In the genomic region with DNA sequence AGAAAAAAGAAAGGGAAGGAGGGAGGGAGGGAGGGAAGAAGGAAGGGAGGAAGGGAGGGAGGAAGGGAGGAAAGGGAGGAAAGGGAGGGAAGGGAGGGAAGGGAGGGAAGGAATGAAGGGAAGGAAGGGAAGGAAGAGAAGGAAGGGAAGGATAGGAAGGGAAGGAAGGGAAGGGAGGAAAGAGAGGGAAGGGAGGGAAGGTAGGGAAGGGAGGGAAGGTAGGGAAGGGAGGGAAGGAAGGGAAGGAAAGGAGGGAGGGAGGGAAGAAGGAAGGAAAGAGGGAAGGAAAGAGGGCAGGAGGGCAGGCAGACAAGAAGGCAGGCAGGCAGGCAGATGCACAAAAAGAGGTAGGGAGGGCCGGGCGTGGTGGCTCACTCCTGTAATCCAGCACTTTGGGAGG, we compare ENCODE assay signal across 20 cellular contexts.
DNase-seq lines count a peak whose midpoint lies in the region; ATAC-seq, FAIRE-seq and TF ChIP-seq lines count a peak whose summit lies in the region.
"Had no signal": no experiment of that assay in that cellular context is flagged by ENCODE, and none has a peak within 500 bp of the region (broad histone marks: within the 10 kb centered on the region; RNA-seq: fewer than 3 reads in every experiment).

No MANE protein-coding gene starts in this region.

- BruUV-seq in MCF 10A (replicated peaks; lab: Mats Ljungman, UMichigan), result no TSS peak
- no TSS peak for BruUV-seq in mammary epithelial cell (replicated peaks; lab: Mats Ljungman, UMichigan)

- H3K27me3 Mint-ChIP-seq in MCF 10A (ENCODE audit: insufficient read depth, unreplicated experiment), result no peaks in the 10 kb centered on the region

- peaks cover 33% of the 10 kb centered on the region for H3K4me1 ChIP-seq in mammary epithelial cell (ENCODE audit: insufficient read depth, low read length)
- H3K4me1 ChIP-seq in esophagus squamous epithelium, result peaks cover 0 to 61% (median 32%) of the 10 kb centered on the region in 3 donors
- peaks cover 55% of the 10 kb centered on the region for H3K4me1 ChIP-seq in suprapubic skin
- peaks cover 50% of the 10 kb centered on the region for H3K4me1 ChIP-seq in vagina
- peaks cover 22% of the 10 kb centered on the region for H3K4me1 ChIP-seq in SJCRH30
- H3K4me1 ChIP-seq in kidney (ENCODE audit: control insufficient read depth in 1 of 2, insufficient read depth in 1 of 2, low read depth in 1 of 2, low read length in 2 of 2), result peaks cover 7 to 18% of the 10 kb centered on the region in 2 donors

- H4K20me1 ChIP-seq in mammary epithelial cell (ENCODE audit: insufficient read depth, low read length), result no peaks in the 10 kb centered on the region

- TF ChIP-seq EP300 in suprapubic skin (IDR thresholded peaks at IDR 0.05), result no peak

- in situ Hi-C loops in mammary epithelial cell (cut with MboI; ENCODE audit: low sequenced_read_pairs in 2 of 2), result no loop called here

- H3K4me3 Mint-ChIP-seq in MCF 10A (ENCODE audit: unreplicated experiment), result no peak overlapping the region
- H3K4me3 Mint-ChIP-seq: CD14-positive monocyte had no signal

- dilution Hi-C loops in mammary epithelial cell (cut with HindIII; ENCODE audit: low sequenced_read_pairs), result no loop called here

- WGBS in mammary epithelial cell (ENCODE audit: low coverage, missing lambda C conversion rate), result no CpG with 5 or more reads among the region's 2 CpGs
- WGBS in esophagus squamous epithelium, 2 donors, result 93 to 95% methylated on average over 2 of the region's 2 CpGs
- WGBS in suprapubic skin, result 90% methylated on average over 2 of the region's 2 CpGs

- H3K4me1 Mint-ChIP-seq in MCF 10A (ENCODE audit: insufficient read depth, unreplicated experiment), result peaks cover 43% of the 10 kb centered on the region

- H3K27ac Mint-ChIP-seq in MCF 10A (ENCODE audit: low read depth, unreplicated experiment), result peak overlapping the region; percentile 71

- intact Hi-C loops in MCF 10A (cut with micrococcal nuclease) (no loop called here), mammary epithelial cell (cut with micrococcal nuclease) (no loop called here), esophagus squamous epithelium (cut with DNase I) (no loop called here), vagina (cut with DNase I) (no loop called here), Right ventricle myocardium superior (cut with DNase I) (no loop called here), kidney (cut with DNase I) (no loop called here)

- H3K9me3 Mint-ChIP-seq in MCF 10A (ENCODE audit: unreplicated experiment), result no peaks in the 10 kb centered on the region

- H3K9me3 ChIP-seq in mammary epithelial cell (replicated peaks; ENCODE audit: insufficient read depth, low read length) (no peaks in the 10 kb centered on the region), esophagus squamous epithelium (no peaks in the 10 kb centered on the region), suprapubic skin (no peaks in the 10 kb centered on the region), vagina (no peaks in the 10 kb centered on the region), SJCRH30 (replicated peaks) (no peaks in the 10 kb centered on the region), kidney (ENCODE audit: control insufficient read depth in 1 of 2, low read length in 2 of 2) (peaks cover 0 to 6% of the 10 kb centered on the region in 2 donors)

- TF ChIP-seq POLR2A in esophagus squamous epithelium (IDR thresholded peaks at IDR 0.05), result no peak
- TF ChIP-seq POLR2A in suprapubic skin (IDR thresholded peaks at IDR 0.05), result no peak
- TF ChIP-seq POLR2A in vagina (IDR thresholded peaks at IDR 0.05), result no peak

- CTCF ChIA-PET in MCF 10A (lab: Yijun Ruan, JAX), result interaction anchor here (0.6 to 2.0 kb wide), 3 partner anchors 26 to 547 kb away, joined by 3 to 6 read pairs (median 5); no protein-coding TSS in a partner anchor
- CTCF ChIA-PET in mammary epithelial cell (lab: Charles Lee; ENCODE audit: low non-redundant PET), result no interaction called here

- H3K4me3 ChIP-seq in mammary epithelial cell (replicated peaks in 1 of 3; ENCODE audit: insufficient read depth in 1 of 3, low read depth in 2 of 3, low read length in 3 of 3) (no peak overlapping the region), esophagus squamous epithelium (no peak overlapping the region), suprapubic skin (no peak overlapping the region), vagina (no peak overlapping the region), SJCRH30 (no peak overlapping the region), kidney (ENCODE audit: low read length in 2 of 2) (no peak overlapping the region)

- POLR2A ChIA-PET in MCF 10A (lab: Yijun Ruan, JAX), result interaction anchor here (3.8 to 9.8 kb wide), 2 partner anchors 12 to 18 kb away, joined by 16 to 141 read pairs; no protein-coding TSS in a partner anchor

- DNase-seq in MCF 10A (ENCODE audit: unreplicated experiment) (no peak), mammary epithelial cell (no peak), esophagus squamous epithelium (lab: John Stamatoyannopoulos, UW) (no peak), suprapubic skin (ENCODE audit: low spot score in 2 of 2) (no peak), vagina (ENCODE audit: extremely low spot score in 2 of 2) (no peak), SJCRH30 (no peak), Right ventricle myocardium superior (no peak), kidney (no peak)
- DNase-seq: DMS79 treated with DMSO at 0.1 percent for 48 hours, HCEC 1CT, KG1, MV-4-11, NCI-H1417, NCI-H187, NCI-H2107, NCI-H510A treated with DMSO at 0.1 percent for 48 hours, OCI-M1, SHP77 had no signal

- no peak overlapping the region for H3K27ac ChIP-seq in mammary epithelial cell (ENCODE audit: insufficient read depth, low read depth, low read length)
- peak overlapping the region; percentile 69 to 86 (median 78) for H3K27ac ChIP-seq in esophagus squamous epithelium
- H3K27ac ChIP-seq in suprapubic skin, result peak overlapping the region; percentile 13
- H3K27ac ChIP-seq in vagina, result peak overlapping the region; percentile 82
- no peak overlapping the region for H3K27ac ChIP-seq in SJCRH30
- H3K27ac ChIP-seq in kidney (ENCODE audit: low read depth in 2 of 2, low read length in 2 of 2), result no peak overlapping the region
- H3K27ac ChIP-seq: 22Rv1 had no signal

- TF ChIP-seq CTCF in MCF 10A (IDR thresholded peaks at IDR 0.05; ENCODE audit: unreplicated experiment) (no peak), mammary epithelial cell (conservative IDR thresholded peaks at IDR 0.05 in 1 of 2, IDR thresholded peaks at IDR 0.05 in 1 of 2; ENCODE audit: extremely low read depth in 1 of 2, insufficient read depth in 1 of 2, low read depth in 1 of 2, low read length in 2 of 2) (no peak), esophagus squamous epithelium (IDR thresholded peaks at IDR 0.05) (no peak), suprapubic skin (IDR thresholded peaks at IDR 0.05) (no peak), vagina (IDR thresholded peaks at IDR 0.05) (no peak), kidney (IDR thresholded peaks at IDR 0.05; ENCODE audit: borderline replicate concordance, extremely low read depth, insufficient read depth) (no peak)

- no peaks in the 10 kb centered on the region for H3K27me3 ChIP-seq in mammary epithelial cell (ENCODE audit: insufficient read depth, low read length)
- H3K27me3 ChIP-seq in esophagus squamous epithelium, result no peaks in the 10 kb centered on the region
- no peaks in the 10 kb centered on the region for H3K27me3 ChIP-seq in suprapubic skin
- H3K27me3 ChIP-seq in vagina, result no peaks in the 10 kb centered on the region
- H3K27me3 ChIP-seq in SJCRH30, result no peaks in the 10 kb centered on the region

- H3K9ac ChIP-seq in mammary epithelial cell (ENCODE audit: insufficient read depth, low read length), result no peak overlapping the region
- no peak overlapping the region for H3K9ac ChIP-seq in kidney (ENCODE audit: low read length in 2 of 2)

- ATAC-seq in Right ventricle myocardium superior (ENCODE audit: poor library complexity), result no peak

- no peak overlapping the region for H2AFZ ChIP-seq in mammary epithelial cell (ENCODE audit: low read depth, low read length)

- H3K79me2 ChIP-seq in mammary epithelial cell (ENCODE audit: insufficient read depth, low read length), result no peaks in the 10 kb centered on the region

- no peak for FAIRE-seq in kidney (lab: Jason Lieb, UNC)

- peaks cover 7% of the 10 kb centered on the region for H3K36me3 Mint-ChIP-seq in MCF 10A (ENCODE audit: insufficient read depth, unreplicated experiment)

- no peak overlapping the region for H3K4me2 ChIP-seq in mammary epithelial cell (ENCODE audit: insufficient read depth, low read depth, low read length)

- no peaks in the 10 kb centered on the region for H3K36me3 ChIP-seq in mammary epithelial cell (ENCODE audit: insufficient read depth, low read length)
- H3K36me3 ChIP-seq in esophagus squamous epithelium, result peaks cover 0 to 8% (median 0%) of the 10 kb centered on the region in 3 donors
- H3K36me3 ChIP-seq in suprapubic skin, result peaks cover 3% of the 10 kb centered on the region
- peaks cover 0 to 6% of the 10 kb centered on the region in 2 donors for H3K36me3 ChIP-seq in vagina
- peaks cover under 1% of the 10 kb centered on the region; the same call in 1 of the 2 replicates for H3K36me3 ChIP-seq in SJCRH30
- no peaks in the 10 kb centered on the region for H3K36me3 ChIP-seq in kidney (ENCODE audit: control insufficient read depth in 1 of 2, insufficient read depth in 2 of 2, low read length in 2 of 2)

Comparison
In these comparisons a context has a peak if more than half of its experiments do, and no peak if none do; other contexts are left out.
1. H3K27ac ChIP-seq: peak in esophagus squamous epithelium (4 of 4), suprapubic skin (single experiment) and vagina (single experiment); none in mammary epithelial cell (single experiment), SJCRH30 (single experiment) and kidney (0 of 2).